In genomic region chr10:87804939-87805569, GRCh38 we compare ENCODE assay signal across 15 cellular contexts. TPM values are rescaled to one million over a fixed set of nuclear protein-coding genes. Genes with fewer than 3 reads are reported as not detected.
DNase-seq lines count a peak whose midpoint lies in the region; ATAC-seq and TF ChIP-seq lines count a peak whose summit lies in the region.
"Had no signal": no experiment of that assay in that cellular context is flagged by ENCODE, and none has a peak within 500 bp of the region (broad histone marks: within the 10 kb centered on the region; RNA-seq: fewer than 3 reads in every experiment).

No MANE protein-coding gene starts in this region.

- H3K9me3 ChIP-seq in left ventricle myocardium inferior (replicated peaks), result peaks cover 16% of the 10 kb centered on the region
- H3K9me3 ChIP-seq in GM23248 (ENCODE audit: low read depth), result no peaks in the 10 kb centered on the region

- no peak overlapping the region for H3K4me2 ChIP-seq in GM23248 (ENCODE audit: unreplicated experiment)

- no peaks in the 10 kb centered on the region for H3K27me3 ChIP-seq in left ventricle myocardium inferior (ENCODE audit: low read depth)
- H3K27me3 ChIP-seq in GM23248 (replicated peaks; ENCODE audit: insufficient read depth), result no peaks in the 10 kb centered on the region

- peaks cover 45% of the 10 kb centered on the region for H3K36me3 ChIP-seq in left ventricle myocardium inferior
- H3K36me3 ChIP-seq in GM23248 (ENCODE audit: low read depth), result peaks cover 45% of the 10 kb centered on the region

- no peak for TF ChIP-seq CTCF in left ventricle myocardium inferior (IDR thresholded peaks at IDR 0.05; ENCODE audit: borderline replicate concordance)

- no peaks in the 10 kb centered on the region for H3F3A ChIP-seq in GM23248 (ENCODE audit: insufficient read depth)

- peaks cover 97% of the 10 kb centered on the region for H3K79me2 ChIP-seq in GM23248 (ENCODE audit: insufficient read depth)

- H4K20me1 ChIP-seq in GM23248 (ENCODE audit: insufficient read depth), result no peaks in the 10 kb centered on the region

- no peak overlapping the region for H3K4me3 Mint-ChIP-seq in activated naive CD8-positive, alpha-beta T cell treated with anti-CD3 and anti-CD28 coated beads, Interleukin-2, amount 50 U/mL, for 24 hours
- H3K4me3 Mint-ChIP-seq in immature natural killer cell, result peak overlapping the region in 2 of 5 donors; percentile 1 to 7

- H3K4me3 ChIP-seq in left ventricle myocardium inferior, result no peak overlapping the region
- H3K4me3 ChIP-seq in GM23248, result no peak overlapping the region

- H3K9ac ChIP-seq in GM23248, result no peak overlapping the region

- peak overlapping the region; percentile 2 for H3K27ac Mint-ChIP-seq in activated naive CD8-positive, alpha-beta T cell treated with anti-CD3 and anti-CD28 coated beads, Interleukin-2, amount 50 U/mL, for 24 hours
- H3K27ac Mint-ChIP-seq in immature natural killer cell, result peak overlapping the region in 4 of 6 donors; percentile 0 to 78 (median 58)

- peaks cover 81% of the 10 kb centered on the region for H3K36me3 Mint-ChIP-seq in activated naive CD8-positive, alpha-beta T cell treated with anti-CD3 and anti-CD28 coated beads, Interleukin-2, amount 50 U/mL, for 24 hours (ENCODE audit: low read depth)
- peaks cover 15 to 37% (median 29%) of the 10 kb centered on the region in 3 donors for H3K36me3 Mint-ChIP-seq in immature natural killer cell

- 93 to 98% methylated on average over 2 of the region's 2 CpGs for WGBS in GM23248 (ENCODE audit: low coverage in 1 of 2, low lambda C conversion rate in 2 of 2, missing lambda C conversion rate in 2 of 2), 2 experiments

- no peak overlapping the region for H2AFZ ChIP-seq in GM23248

- H3K9me2 ChIP-seq in GM23248 (ENCODE audit: insufficient read depth), result no peaks in the 10 kb centered on the region

- ATAC-seq in left cardiac atrium (no peak), HG03432 (IDR thresholded peaks at IDR 0.05; ENCODE audit: unreplicated experiment) (no peak)
- ATAC-seq in activated naive CD8-positive, alpha-beta T cell treated with anti-CD3 and anti-CD28 coated beads, Interleukin-2, amount 50 U/mL, for 24 hours, result peak; percentile 49

- H3K9me3 Mint-ChIP-seq in activated naive CD8-positive, alpha-beta T cell treated with anti-CD3 and anti-CD28 coated beads, Interleukin-2, amount 50 U/mL, for 24 hours, result peaks cover 24% of the 10 kb centered on the region
- H3K9me3 Mint-ChIP-seq in immature natural killer cell, result peaks cover 0 to 8% (median 0%) of the 10 kb centered on the region in 6 donors

- H3K27ac ChIP-seq in left ventricle myocardium inferior (replicated peaks), result peak overlapping the region; percentile 66
- no peak overlapping the region for H3K27ac ChIP-seq in GM23248

- H3K27me3 Mint-ChIP-seq in activated naive CD8-positive, alpha-beta T cell treated with anti-CD3 and anti-CD28 coated beads, Interleukin-2, amount 50 U/mL, for 24 hours, result no peaks in the 10 kb centered on the region
- H3K27me3 Mint-ChIP-seq in immature natural killer cell (ENCODE audit: low read depth in 3 of 3), result peaks cover 0 to 1% (median 0%) of the 10 kb centered on the region in 3 donors

- intact Hi-C loops in left ventricle myocardium inferior (cut with micrococcal nuclease), result no loop called here
- intact Hi-C loops in left cardiac atrium (cut with DNase I), result no loop called here

- in situ Hi-C loops in GM23248 (cut with MboI), result no loop called here

- no peak for DNase-seq in left ventricle myocardium inferior
- DNase-seq in left cardiac atrium, result no peak
- peak; percentile 26 for DNase-seq in GM23248
- DNase-seq in activated naive CD8-positive, alpha-beta T cell treated with anti-CD3 and anti-CD28 coated beads, Interleukin-2, amount 50 U/mL, for 24 hours, result no peak
- no peak for DNase-seq in immature natural killer cell
- DNase-seq in nucleus accumbens (lab: John Stamatoyannopoulos, UW), result no peak
- DNase-seq in HuH-7 (ENCODE audit: low spot score), result no peak
- DNase-seq: DND-41, GDM1, MV-4-11, NCI-H1417 treated with DMSO at 0.1 percent for 48 hours, NCI-H2081, NCI-H524 treated with DMSO at 0.1 percent for 48 hours, RPMI8226 had no signal

- H3K4me1 Mint-ChIP-seq in activated naive CD8-positive, alpha-beta T cell treated with anti-CD3 and anti-CD28 coated beads, Interleukin-2, amount 50 U/mL, for 24 hours, result peaks cover 23% of the 10 kb centered on the region
- peaks cover 29 to 51% of the 10 kb centered on the region in 2 donors for H3K4me1 Mint-ChIP-seq in immature natural killer cell

- H3K4me1 ChIP-seq in left ventricle myocardium inferior (peaks cover 51% of the 10 kb centered on the region), GM23248 (ENCODE audit: insufficient read depth) (no peaks in the 10 kb centered on the region)

RNA-seq across cellular contexts. Expression of gene ATAD1, which starts 13.0 kb away (rescaled TPM):
- total RNA-seq in left ventricle myocardium inferior, result 93.2 TPM
- total RNA-seq in left cardiac atrium, result 100 to 1,000 TPM in 1 of 2 donors, 10 to 100 TPM in 1; 84.9 to 150 TPM
- total RNA-seq in GM23248 (2014; rRNA removed; shearing (Covaris generic)), result 43.9 and 66.8 TPM in 2 replicates
- 52.4 and 52.8 TPM in 2 replicates for polyA plus RNA-seq in GM23248 (2016; fragmentation: Nextera tagmentation; extraction: Ambion mirVana)
- polyA plus RNA-seq in immature natural killer cell, result 10 to 100 TPM; 31.2 to 44.0 (median 42.1) TPM

RNA-seq across cellular contexts. Expression of gene KLLN, which starts 58.3 kb away (rescaled TPM):
- total RNA-seq in left ventricle myocardium inferior, result 0.19 TPM
- under 1 TPM; 0.56 to 0.58 TPM for total RNA-seq in left cardiac atrium
- total RNA-seq in GM23248 (2014; rRNA removed; shearing (Covaris generic)), result 1.1 TPM in 1 of 2 replicates, not detected in the other
- 0.39 and 0.56 TPM in 2 replicates for polyA plus RNA-seq in GM23248 (2016; fragmentation: Nextera tagmentation; extraction: Ambion mirVana)
- under 1 TPM in 2 of 3 donors, not detected in 1; 0.06 to 0.17 TPM for polyA plus RNA-seq in immature natural killer cell

RNA-seq across cellular contexts. Expression of gene PTEN, which starts 58.4 kb away (rescaled TPM):
- total RNA-seq in left ventricle myocardium inferior, result 49.9 TPM
- total RNA-seq in left cardiac atrium, result 10 to 100 TPM; 76.7 to 79.7 TPM
- 79.4 and 93.9 TPM in 2 replicates for total RNA-seq in GM23248 (2014; rRNA removed; shearing (Covaris generic))
- polyA plus RNA-seq in GM23248 (2016; fragmentation: Nextera tagmentation; extraction: Ambion mirVana), result 34.9 and 35.5 TPM in 2 replicates
- 10 to 100 TPM; 18.0 to 33.5 (median 30.6) TPM for polyA plus RNA-seq in immature natural killer cell
